In genomic region chr4:112523764-112524505, GRCh38 we compare ENCODE assay signal across 8 cellular contexts. TPM values are rescaled to one million over a fixed set of nuclear protein-coding genes. Genes with fewer than 3 reads are reported as not detected.
A peak's percentile ranks its signal among the peaks of the same experiment; 100 is the strongest.
DNase-seq lines count a peak whose midpoint lies in the region; ATAC-seq, FAIRE-seq and TF ChIP-seq lines count a peak whose summit lies in the region.

No MANE protein-coding gene starts in this region.

- H3K27ac ChIP-seq in pancreas, result no peak overlapping the region
- H3K27ac ChIP-seq in upper lobe of left lung, result no peak overlapping the region

- H3K27me3 ChIP-seq in pancreas (peaks cover 0 to 38% (median 12%) of the 10 kb centered on the region in 4 donors), upper lobe of left lung (peaks cover 5 to 51% (median 41%) of the 10 kb centered on the region in 4 donors)

- TF ChIP-seq POLR2A in upper lobe of left lung (IDR thresholded peaks at IDR 0.05), result no peak

- H3K36me3 ChIP-seq in pancreas, result no peaks in the 10 kb centered on the region
- no peaks in the 10 kb centered on the region for H3K36me3 ChIP-seq in upper lobe of left lung

- peak overlapping the region; percentile 54 for H3K4me3 ChIP-seq in AG10803 (ENCODE audit: low read length)
- H3K4me3 ChIP-seq in fibroblast of pulmonary artery (replicated peaks; ENCODE audit: low read depth, low read length), result peak overlapping the region; percentile 43
- H3K4me3 ChIP-seq in pancreas, result peak overlapping the region; percentile 3 to 46 (median 25)
- peak overlapping the region in 3 of 4 donors; percentile 23 to 48 (median 36) for H3K4me3 ChIP-seq in upper lobe of left lung

- no peaks in the 10 kb centered on the region for H3K4me1 ChIP-seq in pancreas
- H3K4me1 ChIP-seq in upper lobe of left lung, result peaks cover 14 to 30% (median 20%) of the 10 kb centered on the region in 4 donors

- no peaks in the 10 kb centered on the region for H3K9me3 ChIP-seq in pancreas
- peaks cover 0 to 5% (median 0%) of the 10 kb centered on the region in 4 donors for H3K9me3 ChIP-seq in upper lobe of left lung

- 2 to 3% methylated on average over 45 to 46 of the region's 46 CpGs for WGBS in pancreas, 2 donors
- WGBS in upper lobe of left lung, 2 donors, result 6% methylated on average over 13 to 23 of the region's 46 CpGs

- intact Hi-C loops in pancreas (cut with DNase I), result no loop called here

- TF ChIP-seq EP300 in upper lobe of left lung (IDR thresholded peaks at IDR 0.05), result no peak

- TF ChIP-seq CTCF in AG10803 (conservative IDR thresholded peaks at IDR 0.05; ENCODE audit: low read length), result peak; percentile 47
- TF ChIP-seq CTCF in fibroblast of pulmonary artery (IDR thresholded peaks at IDR 0.05; ENCODE audit: low read length, missing control alignments), result peak; percentile 40
- peak; percentile 69 to 73 (median 70) for TF ChIP-seq CTCF in pancreas (IDR thresholded peaks at IDR 0.05)
- peak; percentile 52 to 76 (median 68) for TF ChIP-seq CTCF in upper lobe of left lung (IDR thresholded peaks at IDR 0.05)

- peak; percentile 88 for ATAC-seq in GM19035 (IDR thresholded peaks at IDR 0.05; ENCODE audit: unreplicated experiment)
- peak; percentile 82 for ATAC-seq in HG03196 (IDR thresholded peaks at IDR 0.05; ENCODE audit: unreplicated experiment)
- ATAC-seq in pancreas, result peak; percentile 91 to 97 (median 96)
- peak; percentile 68 to 89 for ATAC-seq in upper lobe of left lung (ENCODE audit: low FRiP score in 2 of 2)

- DNase-seq in AG10803 (ENCODE audit: low read depth) (no peak), NCI-H748 (lab: John Stamatoyannopoulos, UW; ENCODE audit: unreplicated experiment) (peak; percentile 88), activated T-cell treated with anti-CD3 and anti-CD28 coated beads for 24 hours (ENCODE audit: low read depth) (peak; percentile 54), fibroblast of pulmonary artery (ENCODE audit: low read depth) (peak; percentile 35), pancreas (peak; percentile 73 to 91 (median 80)), upper lobe of left lung (peak; percentile 57 to 94)

- no peak for FAIRE-seq in pancreas (lab: Jason Lieb, UNC)

RNA-seq across cellular contexts. Expression of gene NEUROG2, which starts 8.0 kb away (rescaled TPM):
- total RNA-seq in pancreas (not detected), upper lobe of left lung (not detected)
- polyA plus RNA-seq in pancreas, result not detected
